Comparison of ENCODE assay signal across 15 cellular contexts in the genomic region with DNA sequence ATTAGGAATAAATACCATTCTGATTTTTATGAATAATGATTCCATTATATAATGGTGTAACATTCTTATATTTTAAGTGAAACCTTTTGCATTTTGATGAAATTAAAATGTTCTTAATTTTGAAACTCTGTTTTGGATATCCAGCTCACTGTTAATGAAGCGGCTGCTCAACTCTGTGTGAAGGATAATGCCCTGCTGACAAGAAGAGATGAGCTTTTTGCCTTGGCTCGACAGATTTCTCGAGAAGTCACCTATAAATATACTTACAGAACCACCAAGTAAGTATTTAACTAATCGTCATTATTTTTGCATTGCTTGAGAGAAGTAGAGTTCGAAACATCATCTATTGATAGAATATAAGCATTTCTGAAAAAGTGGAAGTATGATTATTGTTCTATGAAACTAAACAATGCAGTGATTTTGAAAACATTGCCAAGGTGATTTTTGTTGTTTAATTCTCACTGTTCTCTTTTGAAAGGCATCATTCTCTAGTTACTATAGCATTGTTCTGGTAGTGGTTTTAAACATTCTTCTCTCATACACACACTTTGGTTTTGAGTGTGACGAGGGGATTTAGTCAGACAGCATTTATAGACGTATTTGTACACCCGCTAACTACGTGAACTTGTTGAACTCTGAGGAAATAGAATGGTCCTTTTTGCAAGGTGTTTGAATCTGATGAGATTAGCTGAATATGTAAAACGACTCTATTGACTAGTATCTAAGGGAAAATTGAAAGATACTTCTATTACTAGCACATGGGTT. TPM values are rescaled to one million over a fixed set of nuclear protein-coding genes. Genes with fewer than 3 reads are reported as not detected.
A peak's percentile ranks its signal among the peaks of the same experiment; 100 is the strongest.
DNase-seq lines count a peak whose midpoint lies in the region; ATAC-seq lines count a peak whose summit lies in the region.
"Had no signal": no experiment of that assay in that cellular context is flagged by ENCODE, and none has a peak within 500 bp of the region (broad histone marks: within the 10 kb centered on the region; RNA-seq: fewer than 3 reads in every experiment).

No MANE protein-coding gene starts in this region.

- no peak overlapping the region for H3K27ac Mint-ChIP-seq in activated CD4-positive, alpha-beta T cell treated with anti-CD3 and anti-CD28 coated beads for 36 hours
- H3K27ac Mint-ChIP-seq in activated CD4-positive, alpha-beta T cell treated with anti-CD3 and anti-CD28 coated beads, Interleukin-2, amount 10 ng/mL, durations not matched to agents 24 days and 14 days = no peak overlapping the region
- H3K27ac Mint-ChIP-seq in naive thymus-derived CD4-positive, alpha-beta T cell = no peak overlapping the region
- H3K27ac Mint-ChIP-seq in stimulated activated memory B cell treated with anti-CD40 and anti-IgM and Interleukin-4, amounts not matched to agents 10 μg/mL and 1 μg/mL and 100 μg/mL, for 72 hours = no peak overlapping the region
- H3K27ac Mint-ChIP-seq: activated T-helper 1 cell treated with anti-CD3 and anti-CD28 coated beads, Interleukin-12 subunit alpha, Interleukin-12 subunit beta, Interleukin-2, Interleukin-4 antibody, amounts not matched to agents 30 ng/mL and 10 ng/mL and 1 ng/mL, durations not matched to agents 14 hours and 24 hours and 36 hours; brain; HFFc6 had no signal

- no peak overlapping the region for H3K4me3 Mint-ChIP-seq in activated CD4-positive, alpha-beta T cell treated with anti-CD3 and anti-CD28 coated beads for 36 hours
- no peak overlapping the region for H3K4me3 Mint-ChIP-seq in activated CD4-positive, alpha-beta T cell treated with anti-CD3 and anti-CD28 coated beads, Interleukin-2, amount 10 ng/mL, durations not matched to agents 24 days and 14 days
- H3K4me3 Mint-ChIP-seq in naive thymus-derived CD4-positive, alpha-beta T cell = no peak overlapping the region
- no peak overlapping the region for H3K4me3 Mint-ChIP-seq in stimulated activated memory B cell treated with anti-CD40 and anti-IgM and Interleukin-4, amounts not matched to agents 10 μg/mL and 1 μg/mL and 100 μg/mL, for 72 hours
- H3K4me3 Mint-ChIP-seq: activated T-helper 1 cell treated with anti-CD3 and anti-CD28 coated beads, Interleukin-12 subunit alpha, Interleukin-12 subunit beta, Interleukin-2, Interleukin-4 antibody, amounts not matched to agents 30 ng/mL and 10 ng/mL and 1 ng/mL, durations not matched to agents 14 hours and 24 hours and 36 hours; brain; HFFc6 had no signal

- H3K27me3 Mint-ChIP-seq in activated CD4-positive, alpha-beta T cell treated with anti-CD3 and anti-CD28 coated beads for 36 hours = no peaks in the 10 kb centered on the region
- no peaks in the 10 kb centered on the region for H3K27me3 Mint-ChIP-seq in activated CD4-positive, alpha-beta T cell treated with anti-CD3 and anti-CD28 coated beads, Interleukin-2, amount 10 ng/mL, durations not matched to agents 24 days and 14 days
- no peaks in the 10 kb centered on the region for H3K27me3 Mint-ChIP-seq in naive thymus-derived CD4-positive, alpha-beta T cell
- no peaks in the 10 kb centered on the region for H3K27me3 Mint-ChIP-seq in stimulated activated memory B cell treated with anti-CD40 and anti-IgM and Interleukin-4, amounts not matched to agents 10 μg/mL and 1 μg/mL and 100 μg/mL, for 72 hours
- H3K27me3 Mint-ChIP-seq: brain had no signal

- ATAC-seq in activated CD4-positive, alpha-beta T cell treated with anti-CD3 and anti-CD28 coated beads for 36 hours = peak; percentile 53
- ATAC-seq in GM21723 (IDR thresholded peaks at IDR 0.05; ENCODE audit: unreplicated experiment) (peak; percentile 49), HG03175 (IDR thresholded peaks at IDR 0.05; ENCODE audit: unreplicated experiment) (peak; percentile 42)
- peak; percentile 60 for ATAC-seq in naive thymus-derived CD4-positive, alpha-beta T cell
- ATAC-seq in stimulated activated memory B cell treated with anti-CD40 and anti-IgM and Interleukin-4, amounts not matched to agents 10 μg/mL and 1 μg/mL and 100 μg/mL, for 72 hours = no peak
- ATAC-seq: left lung had no signal

- no peaks in the 10 kb centered on the region for H3K27me3 ChIP-seq in naive thymus-derived CD4-positive, alpha-beta T cell (ENCODE audit: control insufficient read depth in 2 of 2, insufficient read depth in 2 of 2, low read length in 2 of 2)
- H3K27me3 ChIP-seq: left lung, testis had no signal

- peaks cover 0 to 7% (median 0%) of the 10 kb centered on the region in 3 experiments for H3K36me3 ChIP-seq in naive thymus-derived CD4-positive, alpha-beta T cell (ENCODE audit: control insufficient read depth in 2 of 3, insufficient read depth in 3 of 3, low read length in 3 of 3)

- H3K36me3 Mint-ChIP-seq in activated CD4-positive, alpha-beta T cell treated with anti-CD3 and anti-CD28 coated beads for 36 hours (ENCODE audit: low read depth) = peaks cover 41% of the 10 kb centered on the region
- H3K36me3 Mint-ChIP-seq in activated CD4-positive, alpha-beta T cell treated with anti-CD3 and anti-CD28 coated beads, Interleukin-2, amount 10 ng/mL, durations not matched to agents 24 days and 14 days (ENCODE audit: low read depth) = peaks cover 53% of the 10 kb centered on the region
- H3K36me3 Mint-ChIP-seq in naive thymus-derived CD4-positive, alpha-beta T cell = peaks cover 1 to 44% (median 20%) of the 10 kb centered on the region in 5 donors
- H3K36me3 Mint-ChIP-seq in stimulated activated memory B cell treated with anti-CD40 and anti-IgM and Interleukin-4, amounts not matched to agents 10 μg/mL and 1 μg/mL and 100 μg/mL, for 72 hours = peaks cover 42% of the 10 kb centered on the region

- H3K9me3 ChIP-seq in naive thymus-derived CD4-positive, alpha-beta T cell (ENCODE audit: control insufficient read depth in 2 of 3, low read length in 3 of 3) = no peaks in the 10 kb centered on the region
- H3K9me3 ChIP-seq: left lung, testis had no signal

- no peak for DNase-seq in activated CD4-positive, alpha-beta T cell treated with anti-CD3 and anti-CD28 coated beads for 36 hours
- DNase-seq in activated CD4-positive, alpha-beta T cell treated with anti-CD3 and anti-CD28 coated beads, Interleukin-2, amount 10 ng/mL, durations not matched to agents 24 days and 14 days = no peak
- no peak for DNase-seq in naive thymus-derived CD4-positive, alpha-beta T cell
- DNase-seq in NCI-H2227 treated with DMSO at 0.1 percent for 48 hours (lab: John Stamatoyannopoulos, UW) (no peak), DMS114 treated with DMSO at 0.1 percent for 48 hours (lab: John Stamatoyannopoulos, UW; ENCODE audit: unreplicated experiment) (no peak)
- DNase-seq: DND-41, HFFc6, left lung, NCI-H526 treated with DMSO at 0.1 percent for 48 hours, testis had no signal

- CTCF ChIA-PET in activated CD4-positive, alpha-beta T cell treated with anti-CD3 and anti-CD28 coated beads for 36 hours (lab: Charles Lee) = interaction anchor here (1.5 kb wide), 1 partner anchor 8 kb away, joined by 4 read pairs; no protein-coding TSS in a partner anchor
- CTCF ChIA-PET in naive thymus-derived CD4-positive, alpha-beta T cell (lab: Charles Lee) = no interaction called here

- intact Hi-C loops in activated CD4-positive, alpha-beta T cell treated with anti-CD3 and anti-CD28 coated beads for 36 hours (cut with DNase I, micrococcal nuclease) = loop anchor here in 1 of 2 experiments (10.0 kb wide), 1 partner anchor 354 kb away; no protein-coding TSS in a partner anchor
- intact Hi-C loops in activated CD4-positive, alpha-beta T cell treated with anti-CD3 and anti-CD28 coated beads, Interleukin-2, amount 10 ng/mL, durations not matched to agents 24 days and 14 days (cut with micrococcal nuclease) = loop anchor here (10.0 kb wide), 1 partner anchor 444 kb away; no protein-coding TSS in a partner anchor
- intact Hi-C loops in naive thymus-derived CD4-positive, alpha-beta T cell (cut with micrococcal nuclease) = loop anchor here in 1 of 2 donors (1.0 kb wide), 1 partner anchor 9 kb away; no protein-coding TSS in a partner anchor

- POLR2A ChIA-PET in activated CD4-positive, alpha-beta T cell treated with anti-CD3 and anti-CD28 coated beads for 36 hours (lab: Charles Lee) = interaction anchor here (0.6 to 1.0 kb wide), 2 partner anchors 8 to 9 kb away, joined by 3 read pairs; no protein-coding TSS in a partner anchor
- POLR2A ChIA-PET in naive thymus-derived CD4-positive, alpha-beta T cell (lab: Charles Lee) = no interaction called here

- peaks cover 5 to 13% of the 10 kb centered on the region in 2 donors for H3K4me1 ChIP-seq in naive thymus-derived CD4-positive, alpha-beta T cell (ENCODE audit: control insufficient read depth in 2 of 2, insufficient read depth in 2 of 2, low read length in 2 of 2)
- H3K4me1 ChIP-seq: left lung, testis had no signal

- peaks cover under 1% of the 10 kb centered on the region for H3K9me3 Mint-ChIP-seq in activated CD4-positive, alpha-beta T cell treated with anti-CD3 and anti-CD28 coated beads for 36 hours (ENCODE audit: low read depth)
- H3K9me3 Mint-ChIP-seq in activated CD4-positive, alpha-beta T cell treated with anti-CD3 and anti-CD28 coated beads, Interleukin-2, amount 10 ng/mL, durations not matched to agents 24 days and 14 days = peaks cover under 1% of the 10 kb centered on the region
- peaks cover 0 to 2% (median 0%) of the 10 kb centered on the region in 11 donors for H3K9me3 Mint-ChIP-seq in naive thymus-derived CD4-positive, alpha-beta T cell
- H3K9me3 Mint-ChIP-seq in stimulated activated memory B cell treated with anti-CD40 and anti-IgM and Interleukin-4, amounts not matched to agents 10 μg/mL and 1 μg/mL and 100 μg/mL, for 72 hours = peaks cover under 1% of the 10 kb centered on the region

- no peak overlapping the region for H3K27ac ChIP-seq in naive thymus-derived CD4-positive, alpha-beta T cell (ENCODE audit: low read depth, low read length)
- H3K27ac ChIP-seq: left lung, testis had no signal

- H3K4me3 ChIP-seq in naive thymus-derived CD4-positive, alpha-beta T cell (ENCODE audit: low read length) = no peak overlapping the region
- H3K4me3 ChIP-seq: left lung, testis had no signal

- H3K4me1 Mint-ChIP-seq in activated CD4-positive, alpha-beta T cell treated with anti-CD3 and anti-CD28 coated beads for 36 hours = peaks cover 55% of the 10 kb centered on the region
- H3K4me1 Mint-ChIP-seq in activated CD4-positive, alpha-beta T cell treated with anti-CD3 and anti-CD28 coated beads, Interleukin-2, amount 10 ng/mL, durations not matched to agents 24 days and 14 days = peaks cover 26% of the 10 kb centered on the region
- peaks cover 14 to 36% (median 25%) of the 10 kb centered on the region in 7 donors for H3K4me1 Mint-ChIP-seq in naive thymus-derived CD4-positive, alpha-beta T cell
- peaks cover 21% of the 10 kb centered on the region for H3K4me1 Mint-ChIP-seq in stimulated activated memory B cell treated with anti-CD40 and anti-IgM and Interleukin-4, amounts not matched to agents 10 μg/mL and 1 μg/mL and 100 μg/mL, for 72 hours

RNA-seq across cellular contexts. Expression of a gene that starts 21.5 kb away (rescaled TPM):
- 10 to 100 TPM; 41.4 to 43.6 TPM for total RNA-seq in activated CD4-positive, alpha-beta T cell treated with anti-CD3 and anti-CD28 coated beads for 36 hours
- 34.1 and 37.4 TPM in 2 replicates for total RNA-seq in activated CD4-positive, alpha-beta T cell treated with anti-CD3 and anti-CD28 coated beads, Interleukin-2, amount 10 ng/mL, durations not matched to agents 24 days and 14 days
- total RNA-seq in naive thymus-derived CD4-positive, alpha-beta T cell = 10 to 100 TPM; 18.5 to 30.2 (median 21.1) TPM
- polyA plus RNA-seq in naive thymus-derived CD4-positive, alpha-beta T cell = 1 to 10 TPM; 2.5 to 2.9 TPM
